In the genomic region with DNA sequence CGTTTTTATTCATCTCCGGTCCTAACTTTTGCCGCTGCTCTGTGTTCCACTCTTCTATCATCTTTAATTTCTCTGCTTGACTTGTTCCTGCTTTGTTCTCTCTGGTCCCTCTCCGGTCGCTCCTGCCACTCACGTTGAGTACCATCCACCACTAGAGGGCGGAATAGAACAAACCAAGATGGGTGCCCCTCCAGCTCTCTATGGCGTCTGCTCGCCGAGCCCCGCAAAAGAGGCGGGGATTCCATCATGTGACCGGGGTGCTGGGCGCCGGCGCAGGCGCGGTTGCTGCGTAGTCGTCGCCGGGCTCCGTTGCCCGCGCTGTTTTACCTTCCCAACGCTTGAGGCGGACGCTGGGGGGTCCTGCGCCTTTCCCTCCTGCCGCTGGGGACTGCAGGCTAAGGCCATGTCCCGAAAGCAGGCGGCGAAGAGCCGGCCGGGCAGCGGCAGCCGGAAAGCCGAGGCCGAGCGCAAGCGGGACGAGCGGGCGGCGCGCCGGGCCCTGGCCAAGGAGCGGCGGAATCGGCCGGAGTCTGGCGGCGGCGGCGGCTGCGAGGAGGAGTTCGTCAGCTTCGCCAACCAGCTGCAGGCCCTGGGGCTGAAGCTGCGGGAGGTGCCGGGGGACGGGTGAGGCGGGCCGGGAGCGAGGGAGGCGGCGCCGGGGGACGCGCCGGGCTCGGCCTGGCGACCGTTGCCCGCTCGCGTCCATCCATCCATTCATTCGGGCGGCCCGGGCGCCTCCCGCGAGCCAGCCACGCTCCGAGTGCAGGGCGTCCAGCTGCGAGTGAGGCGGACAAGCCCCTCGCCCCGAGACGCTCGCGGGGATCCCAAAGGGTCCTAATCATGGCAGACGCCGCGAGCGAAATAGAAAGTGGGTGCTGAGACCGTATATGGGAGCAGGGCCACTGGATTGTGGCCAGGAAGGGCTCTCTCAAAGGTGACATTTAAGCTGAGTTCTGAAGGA, we compare ENCODE assay signal across 8 cellular contexts. TPM values are rescaled to one million over a fixed set of nuclear protein-coding genes. Genes with fewer than 3 reads are reported as not detected.
DNase-seq lines count a peak whose midpoint lies in the region; ATAC-seq and TF ChIP-seq lines count a peak whose summit lies in the region.

A gene with protein sequence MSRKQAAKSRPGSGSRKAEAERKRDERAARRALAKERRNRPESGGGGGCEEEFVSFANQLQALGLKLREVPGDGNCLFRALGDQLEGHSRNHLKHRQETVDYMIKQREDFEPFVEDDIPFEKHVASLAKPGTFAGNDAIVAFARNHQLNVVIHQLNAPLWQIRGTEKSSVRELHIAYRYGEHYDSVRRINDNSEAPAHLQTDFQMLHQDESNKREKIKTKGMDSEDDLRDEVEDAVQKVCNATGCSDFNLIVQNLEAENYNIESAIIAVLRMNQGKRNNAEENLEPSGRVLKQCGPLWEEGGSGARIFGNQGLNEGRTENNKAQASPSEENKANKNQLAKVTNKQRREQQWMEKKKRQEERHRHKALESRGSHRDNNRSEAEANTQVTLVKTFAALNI (plus strand): TSS at position 285 of the 961 bp plus-strand sequence. CDS start 119 bp downstream, at position 404.

- H3K36me3 Mint-ChIP-seq in immature natural killer cell, result no peaks in the 10 kb centered on the region

- peaks cover 7 to 9% (median 8%) of the 10 kb centered on the region in 3 donors for H3K27me3 Mint-ChIP-seq in immature natural killer cell (ENCODE audit: low read depth in 3 of 3)

- ATAC-seq in GM18909 (IDR thresholded peaks at IDR 0.05; ENCODE audit: poor library complexity, unreplicated experiment), result peak; percentile 92
- ATAC-seq in HG03175 (IDR thresholded peaks at IDR 0.05; ENCODE audit: unreplicated experiment), result peak; percentile 93

- peak within 1 kb of the TSS; percentile 89 to 94 (median 91) for H3K27ac ChIP-seq in spleen

- no peaks in the 10 kb centered on the region for H3K9me3 ChIP-seq in spleen

- peak; percentile 88 for TF ChIP-seq CTCF in AG09309 (IDR thresholded peaks at IDR 0.05; ENCODE audit: control insufficient read depth, insufficient read depth, low read depth, low read length, missing control alignments)
- peak; percentile 76 for TF ChIP-seq CTCF in WI38 (IDR thresholded peaks at IDR 0.05; ENCODE audit: low read depth, low read length)
- peak; percentile 90 for TF ChIP-seq CTCF in cardiac fibroblast (IDR thresholded peaks at IDR 0.05; ENCODE audit: low read depth, low read length)
- TF ChIP-seq CTCF in spleen (IDR thresholded peaks at IDR 0.05 in 8 of 11, conservative IDR thresholded peaks at IDR 0.05 in 3 of 11), result peak; percentile 92 to 98 (median 96)

- peaks cover 0 to 23% (median 0%) of the 10 kb centered on the region in 7 donors for H3K27me3 ChIP-seq in spleen (replicated peaks in 1 of 7)

- H3K4me3 Mint-ChIP-seq in immature natural killer cell, result peak within 1 kb of the TSS; percentile 36 to 87 (median 82)

- peaks cover 12 to 39% (median 28%) of the 10 kb centered on the region in 6 donors for H3K4me1 ChIP-seq in spleen

- peak in 1 of 3 donors; percentile 60 for TF ChIP-seq POLR2A in spleen (IDR thresholded peaks at IDR 0.05)

- 0 to 1% (median 0%) methylated on average over 53 to 97 of the region's 97 CpGs for WGBS in spleen, 5 donors

- H3K9me3 Mint-ChIP-seq in immature natural killer cell, result no peaks in the 10 kb centered on the region

- H3K4me1 Mint-ChIP-seq in immature natural killer cell, result peaks cover 26 to 43% of the 10 kb centered on the region in 2 donors

- DNase-seq in AG09309 (ENCODE audit: low read depth), result peak; percentile 84
- peak; percentile 98 for DNase-seq in NCI-H2227 treated with DMSO at 0.1 percent for 48 hours (lab: John Stamatoyannopoulos, UW)
- peak; percentile 98 for DNase-seq in cardiac fibroblast (ENCODE audit: low read depth in 2 of 2)
- peak; percentile 97 for DNase-seq in immature natural killer cell
- peak; percentile 98 for DNase-seq in spleen

- H3K36me3 ChIP-seq in spleen, result peaks cover 0 to 4% (median 0%) of the 10 kb centered on the region in 6 donors

- H3K4me3 ChIP-seq in AG09309 (ENCODE audit: control insufficient read depth, low read depth, low read length) (peak within 1 kb of the TSS; percentile 81), WI38 (ENCODE audit: low read depth, low read length) (peak within 1 kb of the TSS; percentile 91), cardiac fibroblast (replicated peaks in 1 of 2; ENCODE audit: low read depth in 2 of 2, low read length in 2 of 2) (peak within 1 kb of the TSS; percentile 72 to 80), spleen (peak within 1 kb of the TSS; percentile 74 to 97 (median 90))

- intact Hi-C loops in spleen (cut with DNase I; ENCODE audit: low total_unique reads), result loop anchor here (5.0 kb wide), 1 partner anchor 120 kb away; no protein-coding TSS in a partner anchor

- H3K27ac Mint-ChIP-seq in immature natural killer cell, result peak within 1 kb of the TSS; percentile 58 to 85 (median 72)

RNA-seq across cellular contexts. Expression of the gene that starts here (rescaled TPM):
- polyA plus RNA-seq in immature natural killer cell (1 to 10 TPM in 1 of 3 donors, under 1 TPM in 2; 0.09 to 1.7 (median 0.38) TPM), spleen (1 to 10 TPM; 1.5 to 2.8 (median 2.8) TPM)
- total RNA-seq in spleen, result 10 to 100 TPM in 3 of 7 donors, 1 to 10 TPM in 4; 5.1 to 14.0 (median 8.4) TPM

Comparison
In these comparisons a context has a peak if more than half of its experiments do, and no peak if none do; other contexts are left out.
1. Peak in every context shown above with its lines: DNase-seq, ATAC-seq, H3K4me3 ChIP-seq and H3K27ac ChIP-seq.